ENCODE assay signal across 1 cellular context in genomic region chr9:12809720-12810119, GRCh38.
TF ChIP-seq lines count a peak whose summit lies in the region.

No MANE protein-coding gene starts in this region.

TF ChIP-seq in WTC11, 78 proteins besides CTCF, POLR2A, EP300 and RAD21:
- TF ChIP-seq ZNF416 (CRISPR knock-in tag; IDR thresholded peaks at IDR 0.05) (no peak), RORB (CRISPR knock-in tag; IDR thresholded peaks at IDR 0.05) (no peak), NFE2L1 (CRISPR knock-in tag; IDR thresholded peaks at IDR 0.05) (no peak), NFATC4 (CRISPR knock-in tag; IDR thresholded peaks at IDR 0.05) (no peak), KAT7 (CRISPR knock-in tag; IDR thresholded peaks at IDR 0.05; ENCODE audit: borderline replicate concordance) (no peak), AR (CRISPR knock-in tag; IDR thresholded peaks at IDR 0.05) (no peak), ZSCAN18 (CRISPR knock-in tag; IDR thresholded peaks at IDR 0.05) (no peak), CREM (CRISPR knock-in tag; IDR thresholded peaks at IDR 0.05) (no peak), ZNF396 (CRISPR knock-in tag; IDR thresholded peaks at IDR 0.05; ENCODE audit: borderline replicate concordance) (no peak), ZNF281 (CRISPR knock-in tag; IDR thresholded peaks at IDR 0.05) (no peak), ZNF263 (CRISPR knock-in tag; IDR thresholded peaks at IDR 0.05; ENCODE audit: low read depth) (no peak), ZNF671 (CRISPR knock-in tag; IDR thresholded peaks at IDR 0.05) (no peak), JAZF1 (CRISPR knock-in tag; IDR thresholded peaks at IDR 0.05) (no peak), GABPB1 (CRISPR knock-in tag; IDR thresholded peaks at IDR 0.05) (no peak), ZNF138 (CRISPR knock-in tag; conservative IDR thresholded peaks at IDR 0.05) (no peak), PRRX2 (CRISPR knock-in tag; IDR thresholded peaks at IDR 0.05) (no peak), GTF2I (CRISPR knock-in tag; conservative IDR thresholded peaks at IDR 0.05) (no peak)
